ENCODE assay signal across 18 cellular contexts in the genomic region with DNA sequence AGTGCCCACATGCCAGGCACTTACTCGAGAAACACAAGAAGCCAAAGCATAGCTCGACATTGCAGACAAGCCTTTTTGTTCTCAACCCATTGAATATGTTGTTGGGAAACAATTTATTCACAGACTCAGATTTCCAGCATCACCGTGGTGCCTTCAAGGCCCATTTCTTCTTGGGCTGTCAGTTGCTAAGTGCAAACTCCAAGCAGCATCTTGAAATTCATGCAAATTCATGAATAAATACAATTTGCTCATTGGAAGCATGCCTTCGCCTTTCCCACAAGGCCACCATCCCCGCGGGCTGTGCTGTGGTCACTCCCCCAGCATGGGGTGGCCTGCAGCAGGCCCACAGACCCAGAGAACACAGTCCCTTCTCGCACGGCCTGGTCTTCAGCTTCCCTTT.
A peak's percentile ranks its signal among the peaks of the same experiment; 100 is the strongest.
DNase-seq lines count a peak whose midpoint lies in the region; FAIRE-seq and TF ChIP-seq lines count a peak whose summit lies in the region.
"Had no signal": no experiment of that assay in that cellular context is flagged by ENCODE, and none has a peak within 500 bp of the region (broad histone marks: within the 10 kb centered on the region; RNA-seq: fewer than 3 reads in every experiment).

No MANE protein-coding gene starts in this region.

- no peaks in the 10 kb centered on the region for H3F3A ChIP-seq in neural cell (ENCODE audit: insufficient read depth, low read length, poor library complexity, severe bottlenecking)

- TF ChIP-seq CTCF in glutamatergic neuron (IDR thresholded peaks at IDR 0.05; ENCODE audit: partially characterized antibody, unreplicated experiment) (no peak), neural cell (IDR thresholded peaks at IDR 0.05; ENCODE audit: poor library complexity, severe bottlenecking) (no peak), D721Med (IDR thresholded peaks at IDR 0.05; ENCODE audit: insufficient read depth, missing control alignments) (no peak)

- no peak for TF ChIP-seq RAD21 in neural cell (conservative IDR thresholded peaks at IDR 0.05)

- H3K4me2 ChIP-seq in neural cell (ENCODE audit: low read length) (no peak overlapping the region), trophoblast cell (ENCODE audit: low read length) (no peak overlapping the region)

- no peak overlapping the region for H2BK5ac ChIP-seq in trophoblast cell (ENCODE audit: low read depth, low read length, poor library complexity)

- WGBS in trophoblast cell (ENCODE audit: extremely low coverage, insufficient coverage, insufficient read length), result no CpG with 5 or more reads among the region's 8 CpGs

- H4K12ac ChIP-seq in trophoblast cell (ENCODE audit: low read depth, low read length), result no peak overlapping the region

- no peaks in the 10 kb centered on the region for H3K4me1 ChIP-seq in trophoblast cell (ENCODE audit: control insufficient read depth in 1 of 2, insufficient read depth in 2 of 2, low read length in 2 of 2)
- H3K4me1 ChIP-seq: Caco-2 had no signal

- peak overlapping the region; percentile 24 for H3K27ac ChIP-seq in caudate nucleus (ENCODE audit: low read depth, low read length)
- no peak overlapping the region for H3K27ac ChIP-seq in neural cell (ENCODE audit: low read length)
- no peak overlapping the region for H3K27ac ChIP-seq in trophoblast cell (ENCODE audit: low read depth, low read length)
- H3K27ac ChIP-seq: C4-2B had no signal

- TF ChIP-seq EP300 in neural cell (conservative IDR thresholded peaks at IDR 0.05; ENCODE audit: poor library complexity, severe bottlenecking), result no peak

- no peak overlapping the region for H3K23ac ChIP-seq in trophoblast cell (ENCODE audit: low read length)

- H3K36me3 ChIP-seq in neural cell (ENCODE audit: insufficient read depth, low read length) (no peaks in the 10 kb centered on the region), trophoblast cell (ENCODE audit: control insufficient read depth in 1 of 2, insufficient read depth in 2 of 2, low read length in 2 of 2) (no peaks in the 10 kb centered on the region)

- H3K79me2 ChIP-seq in neural cell (replicated peaks; ENCODE audit: insufficient read depth, low read length) (no peaks in the 10 kb centered on the region), trophoblast cell (ENCODE audit: control insufficient read depth, insufficient read depth, low read length, poor library complexity) (no peaks in the 10 kb centered on the region)

- H3K4ac ChIP-seq in trophoblast cell (ENCODE audit: low read depth, low read length), result no peak overlapping the region

- no peak for FAIRE-seq in D721Med (lab: Jason Lieb, UNC)
- FAIRE-seq: A204.1, H1, HepG2 had no signal

- H3K14ac ChIP-seq in trophoblast cell (ENCODE audit: low read length), result no peak overlapping the region

- peaks cover 76% of the 10 kb centered on the region for H3K4me1 Mint-ChIP-seq in glutamatergic neuron (ENCODE audit: low read depth, unreplicated experiment)
- H3K4me1 Mint-ChIP-seq: IgD-negative memory B cell had no signal

- H3K36me3 Mint-ChIP-seq in glutamatergic neuron (ENCODE audit: unreplicated experiment), result peaks cover 22% of the 10 kb centered on the region

- H2BK120ac ChIP-seq in trophoblast cell (ENCODE audit: insufficient read depth, low read length, poor library complexity), result no peak overlapping the region

- H3K9me2 ChIP-seq in neural cell (ENCODE audit: insufficient read depth, low read length), result no peaks in the 10 kb centered on the region

- no peaks in the 10 kb centered on the region for H4K20me1 ChIP-seq in neural cell (ENCODE audit: insufficient read depth)

- H3K27me3 ChIP-seq in neural cell (ENCODE audit: insufficient read depth, low read depth, low read length) (no peaks in the 10 kb centered on the region), trophoblast cell (ENCODE audit: insufficient read depth, low read length) (no peaks in the 10 kb centered on the region)

- H3K9me3 ChIP-seq in neural cell (ENCODE audit: low read length) (no peaks in the 10 kb centered on the region), trophoblast cell (ENCODE audit: insufficient read depth, low read depth, low read length) (peaks cover 5% of the 10 kb centered on the region)
- H3K9me3 ChIP-seq: Caco-2 had no signal

- peak overlapping the region; percentile 55 for H3K27ac Mint-ChIP-seq in glutamatergic neuron (ENCODE audit: unreplicated experiment)
- H3K27ac Mint-ChIP-seq: CD4-positive, alpha-beta T cell; H9; IgD-negative memory B cell had no signal

- H3K4me3 Mint-ChIP-seq in glutamatergic neuron (ENCODE audit: unreplicated experiment), result no peak overlapping the region
- H3K4me3 Mint-ChIP-seq: CD4-positive, alpha-beta T cell; H9; IgD-negative memory B cell had no signal

- no peak overlapping the region for H2AK5ac ChIP-seq in trophoblast cell (ENCODE audit: low read length)

- H3K4me3 ChIP-seq in neural cell (ENCODE audit: low read length) (no peak overlapping the region), trophoblast cell (ENCODE audit: low read depth, low read length) (no peak overlapping the region)

- peaks cover 44% of the 10 kb centered on the region for H3K9me3 Mint-ChIP-seq in glutamatergic neuron (ENCODE audit: unreplicated experiment)

- H2AFZ ChIP-seq in neural cell (ENCODE audit: low read depth, low read length), result no peak overlapping the region
- no peak overlapping the region for H2AFZ ChIP-seq in trophoblast cell (ENCODE audit: insufficient read depth, low read length, poor library complexity)

- H3K18ac ChIP-seq in trophoblast cell (ENCODE audit: low read length), result no peak overlapping the region

- H4K91ac ChIP-seq in trophoblast cell (ENCODE audit: low read depth, low read length), result no peak overlapping the region

- no peak overlapping the region for H4K8ac ChIP-seq in trophoblast cell (ENCODE audit: low read depth, low read length)

- H2BK12ac ChIP-seq in trophoblast cell (ENCODE audit: low read length), result no peak overlapping the region

- DNase-seq in caudate nucleus (lab: John Stamatoyannopoulos, UW), result peak in 14 of 61 donors; percentile 8 to 59 (median 19)
- DNase-seq in glutamatergic neuron, result no peak
- no peak for DNase-seq in trophoblast cell
- DNase-seq in D721Med (ENCODE audit: insufficient read length, low spot score), result no peak
- no peak for DNase-seq in SKM-1 (lab: John Stamatoyannopoulos, UW; ENCODE audit: unreplicated experiment)
- DNase-seq: ACHN; Caco-2; CD4-positive, alpha-beta T cell; DMS153; DMS79; GDM1; H9 had no signal

- peaks cover 17% of the 10 kb centered on the region for H3K27me3 Mint-ChIP-seq in glutamatergic neuron (ENCODE audit: unreplicated experiment)
- H3K27me3 Mint-ChIP-seq: CD4-positive, alpha-beta T cell had no signal

- no peaks in the 10 kb centered on the region for H3K79me1 ChIP-seq in trophoblast cell (ENCODE audit: low read length)

- no peak overlapping the region for H3K9ac ChIP-seq in neural cell (ENCODE audit: low read length)
- no peak overlapping the region for H3K9ac ChIP-seq in trophoblast cell (ENCODE audit: low read length)

TF ChIP-seq in neural cell, 6 proteins besides CTCF, POLR2A, EP300 and RAD21:
- no peak for TF ChIP-seq TAF1 (IDR thresholded peaks at IDR 0.05; ENCODE audit: low read depth)
- peak; percentile 12 for TF ChIP-seq POLR2AphosphoS5 (IDR thresholded peaks at IDR 0.05)
TF ChIP-seq in neural cell: peak in this region for 1.
